In the genomic region with DNA sequence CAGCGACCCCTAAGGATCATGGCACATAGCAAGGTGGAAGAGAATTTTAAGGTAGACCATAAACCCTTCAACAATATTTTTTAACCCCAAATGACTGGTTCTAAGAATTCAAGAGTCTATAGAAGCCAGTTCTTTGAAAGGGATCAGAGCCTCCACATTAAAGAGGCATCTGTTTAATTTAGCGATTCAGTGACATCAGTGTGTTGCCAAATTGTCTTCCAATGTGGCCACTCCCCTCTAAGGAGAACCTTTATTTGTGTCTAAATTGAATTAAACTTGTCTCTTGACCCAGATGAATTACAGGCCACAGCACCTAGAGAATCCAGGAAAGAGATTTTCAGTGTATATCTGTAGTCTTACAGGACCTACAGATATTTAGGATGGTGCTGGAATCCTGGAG, we compare ENCODE assay signal across 1 cellular context.
TF ChIP-seq lines count a peak whose summit lies in the region.

No MANE protein-coding gene starts in this region.

TF ChIP-seq in WTC11, 78 proteins besides CTCF, POLR2A, EP300 and RAD21 (continued from another document):
- TF ChIP-seq, protein P1, sequence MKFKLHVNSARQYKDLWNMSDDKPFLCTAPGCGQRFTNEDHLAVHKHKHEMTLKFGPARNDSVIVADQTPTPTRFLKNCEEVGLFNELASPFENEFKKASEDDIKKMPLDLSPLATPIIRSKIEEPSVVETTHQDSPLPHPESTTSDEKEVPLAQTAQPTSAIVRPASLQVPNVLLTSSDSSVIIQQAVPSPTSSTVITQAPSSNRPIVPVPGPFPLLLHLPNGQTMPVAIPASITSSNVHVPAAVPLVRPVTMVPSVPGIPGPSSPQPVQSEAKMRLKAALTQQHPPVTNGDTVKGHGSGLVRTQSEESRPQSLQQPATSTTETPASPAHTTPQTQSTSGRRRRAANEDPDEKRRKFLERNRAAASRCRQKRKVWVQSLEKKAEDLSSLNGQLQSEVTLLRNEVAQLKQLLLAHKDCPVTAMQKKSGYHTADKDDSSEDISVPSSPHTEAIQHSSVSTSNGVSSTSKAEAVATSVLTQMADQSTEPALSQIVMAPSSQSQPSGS (CRISPR knock-in tag; IDR thresholded peaks at IDR 0.05; ENCODE audit: borderline replicate concordance, low read depth) = no peak
- TF ChIP-seq, protein P2, sequence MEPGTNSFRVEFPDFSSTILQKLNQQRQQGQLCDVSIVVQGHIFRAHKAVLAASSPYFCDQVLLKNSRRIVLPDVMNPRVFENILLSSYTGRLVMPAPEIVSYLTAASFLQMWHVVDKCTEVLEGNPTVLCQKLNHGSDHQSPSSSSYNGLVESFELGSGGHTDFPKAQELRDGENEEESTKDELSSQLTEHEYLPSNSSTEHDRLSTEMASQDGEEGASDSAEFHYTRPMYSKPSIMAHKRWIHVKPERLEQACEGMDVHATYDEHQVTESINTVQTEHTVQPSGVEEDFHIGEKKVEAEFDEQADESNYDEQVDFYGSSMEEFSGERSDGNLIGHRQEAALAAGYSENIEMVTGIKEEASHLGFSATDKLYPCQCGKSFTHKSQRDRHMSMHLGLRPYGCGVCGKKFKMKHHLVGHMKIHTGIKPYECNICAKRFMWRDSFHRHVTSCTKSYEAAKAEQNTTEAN (CRISPR knock-in tag; IDR thresholded peaks at IDR 0.05) = no peak
- no peak for TF ChIP-seq FOXP1 (CRISPR knock-in tag; IDR thresholded peaks at IDR 0.05; ENCODE audit: borderline replicate concordance)
- TF ChIP-seq, protein P3, sequence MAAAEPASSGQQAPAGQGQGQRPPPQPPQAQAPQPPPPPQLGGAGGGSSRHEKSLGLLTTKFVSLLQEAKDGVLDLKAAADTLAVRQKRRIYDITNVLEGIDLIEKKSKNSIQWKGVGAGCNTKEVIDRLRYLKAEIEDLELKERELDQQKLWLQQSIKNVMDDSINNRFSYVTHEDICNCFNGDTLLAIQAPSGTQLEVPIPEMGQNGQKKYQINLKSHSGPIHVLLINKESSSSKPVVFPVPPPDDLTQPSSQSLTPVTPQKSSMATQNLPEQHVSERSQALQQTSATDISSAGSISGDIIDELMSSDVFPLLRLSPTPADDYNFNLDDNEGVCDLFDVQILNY (CRISPR knock-in tag; IDR thresholded peaks at IDR 0.05) = no peak
- TF ChIP-seq, protein P4, sequence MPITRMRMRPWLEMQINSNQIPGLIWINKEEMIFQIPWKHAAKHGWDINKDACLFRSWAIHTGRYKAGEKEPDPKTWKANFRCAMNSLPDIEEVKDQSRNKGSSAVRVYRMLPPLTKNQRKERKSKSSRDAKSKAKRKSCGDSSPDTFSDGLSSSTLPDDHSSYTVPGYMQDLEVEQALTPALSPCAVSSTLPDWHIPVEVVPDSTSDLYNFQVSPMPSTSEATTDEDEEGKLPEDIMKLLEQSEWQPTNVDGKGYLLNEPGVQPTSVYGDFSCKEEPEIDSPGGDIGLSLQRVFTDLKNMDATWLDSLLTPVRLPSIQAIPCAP (CRISPR knock-in tag; IDR thresholded peaks at IDR 0.05) = no peak
- no peak for TF ChIP-seq GABPB1 (CRISPR knock-in tag; IDR thresholded peaks at IDR 0.05)
- TF ChIP-seq ZNF671 (CRISPR knock-in tag; IDR thresholded peaks at IDR 0.05) = no peak
- no peak for TF ChIP-seq NFYB (CRISPR knock-in tag; conservative IDR thresholded peaks at IDR 0.05; ENCODE audit: low read depth)
- TF ChIP-seq, protein P5, sequence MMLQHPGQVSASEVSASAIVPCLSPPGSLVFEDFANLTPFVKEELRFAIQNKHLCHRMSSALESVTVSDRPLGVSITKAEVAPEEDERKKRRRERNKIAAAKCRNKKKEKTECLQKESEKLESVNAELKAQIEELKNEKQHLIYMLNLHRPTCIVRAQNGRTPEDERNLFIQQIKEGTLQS (CRISPR knock-in tag; conservative IDR thresholded peaks at IDR 0.05) = no peak
- no peak for TF ChIP-seq ZBTB21 (CRISPR knock-in tag; IDR thresholded peaks at IDR 0.05; ENCODE audit: borderline replicate concordance)
- no peak for TF ChIP-seq NR1H2 (CRISPR knock-in tag; IDR thresholded peaks at IDR 0.05)
- TF ChIP-seq, protein P6, sequence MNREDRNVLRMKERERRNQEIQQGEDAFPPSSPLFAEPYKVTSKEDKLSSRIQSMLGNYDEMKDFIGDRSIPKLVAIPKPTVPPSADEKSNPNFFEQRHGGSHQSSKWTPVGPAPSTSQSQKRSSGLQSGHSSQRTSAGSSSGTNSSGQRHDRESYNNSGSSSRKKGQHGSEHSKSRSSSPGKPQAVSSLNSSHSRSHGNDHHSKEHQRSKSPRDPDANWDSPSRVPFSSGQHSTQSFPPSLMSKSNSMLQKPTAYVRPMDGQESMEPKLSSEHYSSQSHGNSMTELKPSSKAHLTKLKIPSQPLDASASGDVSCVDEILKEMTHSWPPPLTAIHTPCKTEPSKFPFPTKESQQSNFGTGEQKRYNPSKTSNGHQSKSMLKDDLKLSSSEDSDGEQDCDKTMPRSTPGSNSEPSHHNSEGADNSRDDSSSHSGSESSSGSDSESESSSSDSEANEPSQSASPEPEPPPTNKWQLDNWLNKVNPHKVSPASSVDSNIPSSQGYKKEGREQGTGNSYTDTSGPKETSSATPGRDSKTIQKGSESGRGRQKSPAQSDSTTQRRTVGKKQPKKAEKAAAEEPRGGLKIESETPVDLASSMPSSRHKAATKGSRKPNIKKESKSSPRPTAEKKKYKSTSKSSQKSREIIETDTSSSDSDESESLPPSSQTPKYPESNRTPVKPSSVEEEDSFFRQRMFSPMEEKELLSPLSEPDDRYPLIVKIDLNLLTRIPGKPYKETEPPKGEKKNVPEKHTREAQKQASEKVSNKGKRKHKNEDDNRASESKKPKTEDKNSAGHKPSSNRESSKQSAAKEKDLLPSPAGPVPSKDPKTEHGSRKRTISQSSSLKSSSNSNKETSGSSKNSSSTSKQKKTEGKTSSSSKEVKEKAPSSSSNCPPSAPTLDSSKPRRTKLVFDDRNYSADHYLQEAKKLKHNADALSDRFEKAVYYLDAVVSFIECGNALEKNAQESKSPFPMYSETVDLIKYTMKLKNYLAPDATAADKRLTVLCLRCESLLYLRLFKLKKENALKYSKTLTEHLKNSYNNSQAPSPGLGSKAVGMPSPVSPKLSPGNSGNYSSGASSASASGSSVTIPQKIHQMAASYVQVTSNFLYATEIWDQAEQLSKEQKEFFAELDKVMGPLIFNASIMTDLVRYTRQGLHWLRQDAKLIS (CRISPR knock-in tag; IDR thresholded peaks at IDR 0.05; ENCODE audit: borderline replicate concordance) = no peak
